Comparison of ENCODE assay signal across 2 cellular contexts in genomic region chr5:176638437-176638836, GRCh38.
TF ChIP-seq lines count a peak whose summit lies in the region.

No MANE protein-coding gene starts in this region.

TF ChIP-seq in WTC11, 78 proteins besides CTCF, POLR2A, EP300 and RAD21:
- no peak for TF ChIP-seq CREM (CRISPR knock-in tag; IDR thresholded peaks at IDR 0.05)
- TF ChIP-seq NFE2L1 (CRISPR knock-in tag; IDR thresholded peaks at IDR 0.05): no peak
- TF ChIP-seq AR (CRISPR knock-in tag; IDR thresholded peaks at IDR 0.05): no peak
- 0 out of 2 replicates have a peak, but pooled peaks have one; percentile 26 for TF ChIP-seq GTF2I (CRISPR knock-in tag; conservative IDR thresholded peaks at IDR 0.05)
- TF ChIP-seq SP1 (CRISPR knock-in tag; conservative IDR thresholded peaks at IDR 0.05): no peak
- TF ChIP-seq FOXP1 (CRISPR knock-in tag; IDR thresholded peaks at IDR 0.05; ENCODE audit: borderline replicate concordance): no peak
- no peak for TF ChIP-seq SMAD4 (CRISPR knock-in tag; IDR thresholded peaks at IDR 0.05)
- no peak for TF ChIP-seq TEAD1 (CRISPR knock-in tag; IDR thresholded peaks at IDR 0.05)

TF ChIP-seq in H1, 55 proteins besides CTCF, POLR2A, EP300 and RAD21:
- TF ChIP-seq KDM1A (IDR thresholded peaks at IDR 0.05; ENCODE audit: borderline replicate concordance, low read length): peak; percentile 90
- TF ChIP-seq BCL11A (IDR thresholded peaks at IDR 0.05; ENCODE audit: low read depth in 2 of 2, low read length in 2 of 2): no peak
- TF ChIP-seq HDAC2 (IDR thresholded peaks at IDR 0.05; ENCODE audit: borderline replicate concordance in 1 of 2, low read depth in 2 of 2, low read length in 2 of 2): peak in 1 of 2 experiments; percentile 91; a peak in 1 of 4 replicates
